Comparison of ENCODE assay signal across 1 cellular context in genomic region chr2:27032495-27033252, GRCh38.
TF ChIP-seq lines count a peak whose summit lies in the region.

TMEM214 (plus strand) TSS chr2:27032965; CDS start chr2:27033016, 51 bp downstream.

TF ChIP-seq in HEK293, 187 proteins besides CTCF, POLR2A, EP300 and RAD21 (continued from another document and continues in another):
- TF ChIP-seq ZNF175 (tag by site-specific recombination; IDR thresholded peaks at IDR 0.05) (no peak), SP2 (tag by site-specific recombination; IDR thresholded peaks at IDR 0.05) (no peak), PRDM6 (tag by site-specific recombination; IDR thresholded peaks at IDR 0.05) (no peak), ZNF24 (tag by site-specific recombination; IDR thresholded peaks at IDR 0.05) (no peak), ELK4 (IDR thresholded peaks at IDR 0.05; ENCODE audit: borderline replicate concordance, low read depth, low read length) (no peak), KLF8 (tag by site-specific recombination; IDR thresholded peaks at IDR 0.05) (peak; percentile 41; the same call in 1 of the 2 replicates), ZBTB11 (tag by site-specific recombination; conservative IDR thresholded peaks at IDR 0.05; ENCODE audit: low read depth) (peak; percentile 70), ZNF133 (tag by site-specific recombination; IDR thresholded peaks at IDR 0.05) (no peak), ZNF214 (tag by site-specific recombination; IDR thresholded peaks at IDR 0.05; ENCODE audit: borderline replicate concordance) (no peak), ZNF777 (tag by site-specific recombination; IDR thresholded peaks at IDR 0.05; ENCODE audit: borderline replicate concordance) (no peak), OSR2 (tag by site-specific recombination; IDR thresholded peaks at IDR 0.05) (peak; percentile 19; the same call in 1 of the 2 replicates), ZNF394 (tag by site-specific recombination; IDR thresholded peaks at IDR 0.05; ENCODE audit: borderline replicate concordance) (peak; percentile 36; the same call in 1 of the 2 replicates), ZNF202 (tag by site-specific recombination; IDR thresholded peaks at IDR 0.05; ENCODE audit: borderline replicate concordance) (no peak), ZNF18 (tag by site-specific recombination; IDR thresholded peaks at IDR 0.05) (no peak), ZNF670 (tag by site-specific recombination; IDR thresholded peaks at IDR 0.05; ENCODE audit: low read depth) (no peak), ZNF654 (tag by site-specific recombination; IDR thresholded peaks at IDR 0.05; ENCODE audit: low read depth) (no peak), PBX3 (CRISPR knock-in tag; IDR thresholded peaks at IDR 0.05) (0 out of 2 replicates have a peak, but pooled peaks have one; percentile 50), ZNF354C (tag by site-specific recombination; IDR thresholded peaks at IDR 0.05; ENCODE audit: borderline replicate concordance, low read depth) (no peak), ZNF629 (tag by site-specific recombination; IDR thresholded peaks at IDR 0.05) (0 out of 2 replicates have a peak, but pooled peaks have one; percentile 51), ZNF513 (tag by site-specific recombination; IDR thresholded peaks at IDR 0.05) (no peak), GLI2 (tag by site-specific recombination; IDR thresholded peaks at IDR 0.05; ENCODE audit: borderline replicate concordance, low read depth) (no peak), REPIN1 (tag by site-specific recombination; IDR thresholded peaks at IDR 0.05; ENCODE audit: low read depth) (0 out of 2 replicates have a peak, but pooled peaks have one; percentile 13), ZNF148 (tag by site-specific recombination; IDR thresholded peaks at IDR 0.05; ENCODE audit: borderline replicate concordance) (no peak), ZNF114 (tag by site-specific recombination; IDR thresholded peaks at IDR 0.05) (no peak), ZNF248 (tag by site-specific recombination; IDR thresholded peaks at IDR 0.05) (no peak), ZBTB26 (tag by site-specific recombination; optimal IDR thresholded peaks at IDR 0.05) (peak; percentile 91), ZNF560 (tag by site-specific recombination; IDR thresholded peaks at IDR 0.05; ENCODE audit: borderline replicate concordance) (no peak), ZXDB (tag by site-specific recombination; IDR thresholded peaks at IDR 0.05) (0 out of 2 replicates have a peak, but pooled peaks have one; percentile 28), KLF16 (tag by site-specific recombination; IDR thresholded peaks at IDR 0.05) (no peak), ZNF174 (tag by site-specific recombination; IDR thresholded peaks at IDR 0.05) (no peak), ZNF514 (tag by site-specific recombination; IDR thresholded peaks at IDR 0.05) (no peak), OVOL3 (tag by site-specific recombination; IDR thresholded peaks at IDR 0.05) (no peak), IKZF3 (tag by site-specific recombination; IDR thresholded peaks at IDR 0.05) (peak; percentile 83), ZNF692 (tag by site-specific recombination; IDR thresholded peaks at IDR 0.05) (no peak), ZFP41 (tag by site-specific recombination; IDR thresholded peaks at IDR 0.05; ENCODE audit: borderline replicate concordance) (no peak), ZNF391 (tag by site-specific recombination; IDR thresholded peaks at IDR 0.05; ENCODE audit: borderline replicate concordance, low read depth) (0 out of 2 replicates have a peak, but pooled peaks have one; percentile 6), INSM2 (tag by site-specific recombination; IDR thresholded peaks at IDR 0.05) (no peak), ZNF600 (tag by site-specific recombination; IDR thresholded peaks at IDR 0.05) (peak; percentile 43; the same call in 1 of the 2 replicates)
